ENCODE assay signal across 8 cellular contexts in genomic region chr5:170184007-170184687, GRCh38. TPM values are rescaled to one million over a fixed set of nuclear protein-coding genes. Genes with fewer than 3 reads are reported as not detected.
DNase-seq lines count a peak whose midpoint lies in the region; ATAC-seq and TF ChIP-seq lines count a peak whose summit lies in the region.

No MANE protein-coding gene starts in this region.

- no peak overlapping the region for H4K8ac ChIP-seq in H9 (replicated peaks; ENCODE audit: insufficient read length, low read depth, low read length)

- no peak overlapping the region for H3K9ac ChIP-seq in H9 (ENCODE audit: extremely low read depth, insufficient read length, low read length)

- WGBS in H9 (ENCODE audit: extremely low coverage, insufficient read length, low lambda C conversion rate): no CpG with 5 or more reads among the region's 8 CpGs

- H2BK120ac ChIP-seq in H9 (ENCODE audit: low read depth, low read length, poor library complexity, severe bottlenecking): no peak overlapping the region

- H3K18ac ChIP-seq in H9 (ENCODE audit: insufficient read length, low read depth, low read length): no peak overlapping the region

- no peaks in the 10 kb centered on the region for H3K79me1 ChIP-seq in H9 (ENCODE audit: insufficient read depth, low read depth, low read length, poor library complexity, severe bottlenecking)

- H3K27me3 ChIP-seq in H9 (ENCODE audit: insufficient read depth, low read length): no peaks in the 10 kb centered on the region

- H3K27me3 Mint-ChIP-seq in H9 (ENCODE audit: low read depth): peaks cover 4% of the 10 kb centered on the region
- H3K27me3 Mint-ChIP-seq in activated CD4-positive, alpha-beta T cell treated with anti-CD3 and anti-CD28 coated beads for 36 hours: no peaks in the 10 kb centered on the region
- H3K27me3 Mint-ChIP-seq in effector memory CD8-positive, alpha-beta T cell: peaks cover 27 to 54% of the 10 kb centered on the region in 2 donors
- H3K27me3 Mint-ChIP-seq in stimulated activated naive B cell treated with anti-CD40 and anti-IgM and Interleukin-4, amounts not matched to agents 10 μg/mL and 1 μg/mL and 100 μg/mL, for 72 hours: peaks cover 5 to 20% of the 10 kb centered on the region in 2 donors

- no peaks in the 10 kb centered on the region for H4K20me1 ChIP-seq in H9 (ENCODE audit: control insufficient read depth, insufficient read depth, insufficient read length)

- H3K23me2 ChIP-seq in H9 (ENCODE audit: insufficient read length, low read depth, low read length, poor library complexity, severe bottlenecking): no peaks in the 10 kb centered on the region

- no peak overlapping the region for H3K4ac ChIP-seq in H9 (ENCODE audit: low read depth, low read length)

- DNase-seq in NCI-H1436 (lab: John Stamatoyannopoulos, UW): peak; percentile 34
- no peak for DNase-seq in NCI-H1436 treated with DMSO at 0.1 percent for 48 hours (lab: John Stamatoyannopoulos, UW)
- peak; percentile 88 for DNase-seq in H9
- peak; percentile 68 for DNase-seq in NCI-H1048 (lab: John Stamatoyannopoulos, UW)
- peak; percentile 75 for DNase-seq in activated CD4-positive, alpha-beta T cell treated with anti-CD3 and anti-CD28 coated beads for 36 hours
- peak in 2 of 3 experiments; percentile 2 to 18 for DNase-seq in effector memory CD8-positive, alpha-beta T cell
- DNase-seq in lung microvascular endothelial cell (ENCODE audit: low read depth in 2 of 2): peak; percentile 61 to 82
- DNase-seq in stimulated activated naive B cell treated with anti-CD40 and anti-IgM and Interleukin-4, amounts not matched to agents 10 μg/mL and 1 μg/mL and 100 μg/mL, for 72 hours: peak; percentile 24

- H3K36me3 Mint-ChIP-seq in H9 (ENCODE audit: insufficient read depth in 1 of 3, low read depth in 3 of 3): no peaks in the 10 kb centered on the region
- H3K36me3 Mint-ChIP-seq in activated CD4-positive, alpha-beta T cell treated with anti-CD3 and anti-CD28 coated beads for 36 hours (ENCODE audit: low read depth): no peaks in the 10 kb centered on the region
- H3K36me3 Mint-ChIP-seq in effector memory CD8-positive, alpha-beta T cell (ENCODE audit: insufficient read depth): no peaks in the 10 kb centered on the region
- H3K36me3 Mint-ChIP-seq in stimulated activated naive B cell treated with anti-CD40 and anti-IgM and Interleukin-4, amounts not matched to agents 10 μg/mL and 1 μg/mL and 100 μg/mL, for 72 hours: no peaks in the 10 kb centered on the region

- H3K27ac ChIP-seq in H9 (ENCODE audit: insufficient read length, low read depth, low read length): no peak overlapping the region

- TF ChIP-seq CTCF in H9 (conservative IDR thresholded peaks at IDR 0.05): peak; percentile 90

- H4K91ac ChIP-seq in H9 (ENCODE audit: insufficient read length, low read depth, low read length): no peak overlapping the region

- H3K9me3 Mint-ChIP-seq in H9: no peaks in the 10 kb centered on the region
- no peaks in the 10 kb centered on the region for H3K9me3 Mint-ChIP-seq in activated CD4-positive, alpha-beta T cell treated with anti-CD3 and anti-CD28 coated beads for 36 hours (ENCODE audit: low read depth)
- H3K9me3 Mint-ChIP-seq in effector memory CD8-positive, alpha-beta T cell: no peaks in the 10 kb centered on the region
- H3K9me3 Mint-ChIP-seq in stimulated activated naive B cell treated with anti-CD40 and anti-IgM and Interleukin-4, amounts not matched to agents 10 μg/mL and 1 μg/mL and 100 μg/mL, for 72 hours: no peaks in the 10 kb centered on the region

- H3K4me1 ChIP-seq in H9 (ENCODE audit: insufficient read depth, low read length): no peaks in the 10 kb centered on the region

- no peak overlapping the region for H2BK20ac ChIP-seq in H9 (ENCODE audit: low read depth, low read length, poor library complexity, severe bottlenecking)

- intact Hi-C loops in activated CD4-positive, alpha-beta T cell treated with anti-CD3 and anti-CD28 coated beads for 36 hours (cut with DNase I, micrococcal nuclease): loop anchor here (1.0 kb wide), 2 partner anchors 84 to 236 kb away; no protein-coding TSS in a partner anchor

- H3K4me3 Mint-ChIP-seq in H9: no peak overlapping the region
- no peak overlapping the region for H3K4me3 Mint-ChIP-seq in activated CD4-positive, alpha-beta T cell treated with anti-CD3 and anti-CD28 coated beads for 36 hours
- H3K4me3 Mint-ChIP-seq in effector memory CD8-positive, alpha-beta T cell: no peak overlapping the region
- H3K4me3 Mint-ChIP-seq in stimulated activated naive B cell treated with anti-CD40 and anti-IgM and Interleukin-4, amounts not matched to agents 10 μg/mL and 1 μg/mL and 100 μg/mL, for 72 hours: no peak overlapping the region

- no peak overlapping the region for H2BK15ac ChIP-seq in H9 (ENCODE audit: low read depth, low read length)

- H3K27ac Mint-ChIP-seq in H9: no peak overlapping the region
- no peak overlapping the region for H3K27ac Mint-ChIP-seq in activated CD4-positive, alpha-beta T cell treated with anti-CD3 and anti-CD28 coated beads for 36 hours
- H3K27ac Mint-ChIP-seq in effector memory CD8-positive, alpha-beta T cell: no peak overlapping the region
- H3K27ac Mint-ChIP-seq in stimulated activated naive B cell treated with anti-CD40 and anti-IgM and Interleukin-4, amounts not matched to agents 10 μg/mL and 1 μg/mL and 100 μg/mL, for 72 hours: no peak overlapping the region

- no peak overlapping the region for H3K14ac ChIP-seq in H9 (ENCODE audit: insufficient read depth, low read length)

- no peak overlapping the region for H4K5ac ChIP-seq in H9 (ENCODE audit: insufficient read length, low read depth, low read length)

- POLR2A ChIA-PET in activated CD4-positive, alpha-beta T cell treated with anti-CD3 and anti-CD28 coated beads for 36 hours (lab: Charles Lee): interaction anchor here (0.5 to 0.6 kb wide), 2 partner anchors 13 to 150 kb away, joined by 3 read pairs; no protein-coding TSS in a partner anchor

- H2AK5ac ChIP-seq in H9 (ENCODE audit: insufficient read length, low read length): no peak overlapping the region

- no peak overlapping the region for H3T11ph ChIP-seq in H9 (ENCODE audit: low read length)

- H2AFZ ChIP-seq in H9 (ENCODE audit: low read length): no peak overlapping the region

- no peak overlapping the region for H3K56ac ChIP-seq in H9 (ENCODE audit: insufficient read length, low read depth, low read length)

- CTCF ChIA-PET in activated CD4-positive, alpha-beta T cell treated with anti-CD3 and anti-CD28 coated beads for 36 hours (lab: Charles Lee): interaction anchor here (0.5 to 5.0 kb wide), 19 partner anchors 9 to 377 kb away, joined by 3 to 26 read pairs (median 3); no protein-coding TSS in a partner anchor

- H3K23ac ChIP-seq in H9 (ENCODE audit: insufficient read length, low read depth, low read length): no peak overlapping the region

- H3K4me2 ChIP-seq in H9 (ENCODE audit: insufficient read depth, insufficient read length, low read length): no peak overlapping the region

- H3K4me1 Mint-ChIP-seq in H9: peaks cover 4 to 7% of the 10 kb centered on the region in 2 experiments
- H3K4me1 Mint-ChIP-seq in activated CD4-positive, alpha-beta T cell treated with anti-CD3 and anti-CD28 coated beads for 36 hours: peaks cover 2% of the 10 kb centered on the region
- H3K4me1 Mint-ChIP-seq in effector memory CD8-positive, alpha-beta T cell (ENCODE audit: low read depth in 2 of 2): peaks cover 0 to 2% of the 10 kb centered on the region in 2 donors
- H3K4me1 Mint-ChIP-seq in stimulated activated naive B cell treated with anti-CD40 and anti-IgM and Interleukin-4, amounts not matched to agents 10 μg/mL and 1 μg/mL and 100 μg/mL, for 72 hours: no peaks in the 10 kb centered on the region

- ATAC-seq in activated CD4-positive, alpha-beta T cell treated with anti-CD3 and anti-CD28 coated beads for 36 hours: peak; percentile 88
- ATAC-seq in effector memory CD8-positive, alpha-beta T cell (replicated peaks): no peak
- peak; percentile 68 to 80 for ATAC-seq in stimulated activated naive B cell treated with anti-CD40 and anti-IgM and Interleukin-4, amounts not matched to agents 10 μg/mL and 1 μg/mL and 100 μg/mL, for 72 hours (replicated peaks)

- H3K79me2 ChIP-seq in H9 (ENCODE audit: insufficient read depth, low read length): no peaks in the 10 kb centered on the region

- H2BK12ac ChIP-seq in H9 (ENCODE audit: insufficient read length, low read depth, low read length): no peak overlapping the region

- no peak overlapping the region for H2BK5ac ChIP-seq in H9 (ENCODE audit: insufficient read length, low read length)

- H3K9me3 ChIP-seq in H9 (ENCODE audit: control insufficient read depth, low read depth, low read length): no peaks in the 10 kb centered on the region

RNA-seq across cellular contexts. Expression of gene C5orf58, which starts 48.6 kb away (rescaled TPM):
- total RNA-seq in H9 (2021): 0.90 and 1.4 TPM in 2 replicates
- total RNA-seq in activated CD4-positive, alpha-beta T cell treated with anti-CD3 and anti-CD28 coated beads for 36 hours: not detected
- not detected in 2 replicates for total RNA-seq in lung microvascular endothelial cell
